ENCODE assay signal across 35 cellular contexts in the genomic region with DNA sequence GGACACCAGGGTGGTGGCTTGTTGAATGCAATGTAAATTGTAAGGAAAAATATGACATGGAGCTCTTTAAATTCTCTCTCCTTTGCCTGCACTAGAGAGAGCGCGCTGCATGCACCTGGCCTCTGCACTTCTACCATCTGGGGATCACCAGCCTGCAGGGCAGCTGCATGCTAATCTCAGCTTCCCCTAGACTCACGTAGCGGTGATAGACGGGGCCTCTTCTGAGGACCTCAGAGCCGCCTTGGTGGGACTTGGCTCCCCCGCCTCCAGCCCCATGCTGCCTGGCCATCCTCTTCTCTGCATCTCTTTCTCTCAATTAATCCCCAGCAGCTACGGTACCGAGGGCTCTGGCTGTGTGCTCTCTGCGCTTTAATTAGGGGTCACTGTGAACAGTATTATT. TPM values are rescaled to one million over a fixed set of nuclear protein-coding genes. Genes with fewer than 3 reads are reported as not detected.
A peak's percentile ranks its signal among the peaks of the same experiment; 100 is the strongest.
DNase-seq lines count a peak whose midpoint lies in the region; ATAC-seq and TF ChIP-seq lines count a peak whose summit lies in the region.
"Had no signal": no experiment of that assay in that cellular context is flagged by ENCODE, and none has a peak within 500 bp of the region (broad histone marks: within the 10 kb centered on the region; RNA-seq: fewer than 3 reads in every experiment).

No MANE protein-coding gene starts in this region.

- H3K4me3 Mint-ChIP-seq in T-cell = no peak overlapping the region
- H3K4me3 Mint-ChIP-seq: activated CD4-positive, alpha-beta T cell treated with anti-CD3 and anti-CD28 coated beads for 36 hours; activated CD8-positive, alpha-beta T cell treated with anti-CD3 and anti-CD28 coated beads, Interleukin-2, amount 10 ng/mL, durations not matched to agents 7 days and 5 days; dendritic cell treated with granulocyte-macrophage colony-stimulating factor and Interleukin-4, amounts not matched to agents 40 ng/mL and 50 ng/mL, for 4 days; nephron progenitor cell; stimulated activated effector memory CD8-positive, alpha-beta T cell treated with anti-CD3 and anti-CD28 coated beads, Interleukin-12 subunit alpha, Interleukin-12 subunit beta, amount 100 ng/mL, for 72 hours; T-helper 1 cell treated with Interleukin-12 subunit alpha and Interleukin-12 subunit beta and Interleukin-4 antibody, amounts not matched to agents 30 μg/mL and 1 μg/mL, for 36 hours had no signal

- POLR2A ChIA-PET in T-cell (lab: Charles Lee) = no interaction called here

- H4K20me1 ChIP-seq in neural cell (ENCODE audit: insufficient read depth) = no peaks in the 10 kb centered on the region

- no peak for TF ChIP-seq EP300 in neural cell (conservative IDR thresholded peaks at IDR 0.05; ENCODE audit: poor library complexity, severe bottlenecking)

- no peak overlapping the region for H3K4me2 ChIP-seq in neural cell (ENCODE audit: low read length)
- H3K4me2 ChIP-seq: A549 had no signal

- H3K9me2 ChIP-seq in neural cell (ENCODE audit: insufficient read depth, low read length) = no peaks in the 10 kb centered on the region

- H3K27me3 ChIP-seq in neural cell (ENCODE audit: insufficient read depth, low read depth, low read length) = no peaks in the 10 kb centered on the region
- H3K27me3 ChIP-seq: right lobe of liver had no signal

- peak; percentile 29 for DNase-seq in NCI-H345 (lab: John Stamatoyannopoulos, UW)
- no peak for DNase-seq in NCI-H345 treated with DMSO at 0.1 percent for 48 hours (lab: John Stamatoyannopoulos, UW; ENCODE audit: unreplicated experiment)
- peak; percentile 42 to 77 (median 72) for DNase-seq in NCI-H1417 (lab: John Stamatoyannopoulos, UW)
- DNase-seq in NCI-H510A treated with DMSO at 0.1 percent for 48 hours (lab: John Stamatoyannopoulos, UW) = peak; percentile 63
- no peak for DNase-seq in activated T-cell treated with anti-CD3 and anti-CD28 coated beads, Interleukin-2, amount 50 U/mL, for 1 hour
- DNase-seq in NCI-H1436 (lab: John Stamatoyannopoulos, UW) = no peak
- DNase-seq in T-cell = no peak
- DNase-seq: activated CD4-positive, alpha-beta T cell treated with anti-CD3 and anti-CD28 coated beads for 36 hours; activated CD8-positive, alpha-beta T cell treated with anti-CD3 and anti-CD28 coated beads, Interleukin-2, amount 10 ng/mL, durations not matched to agents 7 days and 5 days; activated gamma-delta T cell; AML-193; central memory CD4-positive, alpha-beta T cell; esophagus squamous epithelium; foreskin melanocyte; hippocampal formation; KBM-7; left cardiac atrium; MM.1S; NCI-H146; NCI-H446; nephron progenitor cell; posterior cingulate gyrus; right lobe of liver; stimulated activated CD4-positive, alpha-beta T cell treated with anti-CD3 and anti-CD28 coated beads, Interleukin-4, amount 100 ng/mL, for 24 hours; trophoblast cell had no signal

- no peak overlapping the region for H3K4me3 ChIP-seq in neural cell (ENCODE audit: low read length)
- H3K4me3 ChIP-seq: A549, esophagus squamous epithelium, GM12878, right lobe of liver, SJSA1 had no signal

- H3K9me3 ChIP-seq in neural cell (ENCODE audit: low read length) = no peaks in the 10 kb centered on the region
- H3K9me3 ChIP-seq: A549, esophagus squamous epithelium, right lobe of liver, SJSA1 had no signal

- TF ChIP-seq CTCF in neural cell (IDR thresholded peaks at IDR 0.05; ENCODE audit: poor library complexity, severe bottlenecking) = no peak

- H2AFZ ChIP-seq in neural cell (ENCODE audit: low read depth, low read length) = no peak overlapping the region

- H3K36me3 Mint-ChIP-seq in T-cell = no peaks in the 10 kb centered on the region
- H3K36me3 Mint-ChIP-seq: stimulated activated effector memory CD8-positive, alpha-beta T cell treated with anti-CD3 and anti-CD28 coated beads, Interleukin-12 subunit alpha, Interleukin-12 subunit beta, amount 100 ng/mL, for 72 hours had no signal

- CTCF ChIA-PET in T-cell (lab: Charles Lee) = no interaction called here

- H3K9me3 Mint-ChIP-seq in T-cell = no peaks in the 10 kb centered on the region
- H3K9me3 Mint-ChIP-seq: dendritic cell treated with granulocyte-macrophage colony-stimulating factor and Interleukin-4, amounts not matched to agents 40 ng/mL and 50 ng/mL, for 4 days; stimulated activated effector memory CD8-positive, alpha-beta T cell treated with anti-CD3 and anti-CD28 coated beads, Interleukin-12 subunit alpha, Interleukin-12 subunit beta, amount 100 ng/mL, for 72 hours; T-helper 1 cell treated with Interleukin-12 subunit alpha and Interleukin-12 subunit beta and Interleukin-4 antibody, amounts not matched to agents 30 μg/mL and 1 μg/mL, for 36 hours had no signal

- H3K36me3 ChIP-seq in neural cell (ENCODE audit: insufficient read depth, low read length) = no peaks in the 10 kb centered on the region
- H3K36me3 ChIP-seq: esophagus squamous epithelium, right lobe of liver, SJSA1 had no signal

- no peak overlapping the region for H3K27ac ChIP-seq in neural cell (ENCODE audit: low read length)
- H3K27ac ChIP-seq: A549, esophagus squamous epithelium, right lobe of liver, SJSA1 had no signal

- H3K79me2 ChIP-seq in neural cell (replicated peaks; ENCODE audit: insufficient read depth, low read length) = no peaks in the 10 kb centered on the region

- H3K4me1 Mint-ChIP-seq in T-cell = no peaks in the 10 kb centered on the region
- H3K4me1 Mint-ChIP-seq: activated CD4-positive, alpha-beta T cell treated with anti-CD3 and anti-CD28 coated beads for 36 hours; stimulated activated effector memory CD8-positive, alpha-beta T cell treated with anti-CD3 and anti-CD28 coated beads, Interleukin-12 subunit alpha, Interleukin-12 subunit beta, amount 100 ng/mL, for 72 hours had no signal

- ATAC-seq in T-cell (replicated peaks in 1 of 4) = no peak
- ATAC-seq: A549; activated CD4-positive, alpha-beta T cell treated with anti-CD3 and anti-CD28 coated beads for 36 hours; activated CD8-positive, alpha-beta T cell treated with anti-CD3 and anti-CD28 coated beads, Interleukin-2, amount 10 ng/mL, durations not matched to agents 7 days and 5 days; GM12878; left cardiac atrium; right lobe of liver; stimulated activated effector memory CD8-positive, alpha-beta T cell treated with anti-CD3 and anti-CD28 coated beads, Interleukin-12 subunit alpha, Interleukin-12 subunit beta, amount 100 ng/mL, for 72 hours had no signal

- TF ChIP-seq RAD21 in neural cell (conservative IDR thresholded peaks at IDR 0.05) = no peak

- H3F3A ChIP-seq in neural cell (ENCODE audit: insufficient read depth, low read length, poor library complexity, severe bottlenecking) = no peaks in the 10 kb centered on the region

- H3K9ac ChIP-seq in neural cell (ENCODE audit: low read length) = no peak overlapping the region

- H3K27me3 Mint-ChIP-seq in T-cell = peaks cover 14 to 22% of the 10 kb centered on the region in 2 donors

- H3K27ac Mint-ChIP-seq in T-cell = no peak overlapping the region
- H3K27ac Mint-ChIP-seq: activated CD4-positive, alpha-beta T cell treated with anti-CD3 and anti-CD28 coated beads for 36 hours; activated CD8-positive, alpha-beta T cell treated with anti-CD3 and anti-CD28 coated beads, Interleukin-2, amount 10 ng/mL, durations not matched to agents 7 days and 5 days; dendritic cell treated with granulocyte-macrophage colony-stimulating factor and Interleukin-4, amounts not matched to agents 40 ng/mL and 50 ng/mL, for 4 days; nephron progenitor cell; stimulated activated effector memory CD8-positive, alpha-beta T cell treated with anti-CD3 and anti-CD28 coated beads, Interleukin-12 subunit alpha, Interleukin-12 subunit beta, amount 100 ng/mL, for 72 hours; T-helper 1 cell treated with Interleukin-12 subunit alpha and Interleukin-12 subunit beta and Interleukin-4 antibody, amounts not matched to agents 30 μg/mL and 1 μg/mL, for 36 hours had no signal

TF ChIP-seq in neural cell, 6 proteins besides CTCF, POLR2A, EP300 and RAD21:
- TF ChIP-seq MXI1 (conservative IDR thresholded peaks at IDR 0.05; ENCODE audit: poor library complexity, severe bottlenecking) = no peak
- peak; percentile 16 for TF ChIP-seq POLR2AphosphoS5 (IDR thresholded peaks at IDR 0.05)
TF ChIP-seq in neural cell: peak in this region for 1.

RNA-seq across cellular contexts. Expression of a gene that starts 52.7 kb away (rescaled TPM):
- not detected in 2 replicates for polyA plus RNA-seq in neural cell
- polyA minus RNA-seq in neural cell = not detected in 2 replicates
- total RNA-seq in T-cell = not detected
- total RNA-seq: activated CD4-positive, alpha-beta T cell treated with anti-CD3 and anti-CD28 coated beads for 36 hours; activated CD8-positive, alpha-beta T cell treated with anti-CD3 and anti-CD28 coated beads, Interleukin-2, amount 10 ng/mL, durations not matched to agents 7 days and 5 days; GM12878; left cardiac atrium; lung microvascular endothelial cell; mucosa of gallbladder; right lobe of liver; SJSA1; subcutaneous adipose tissue had no signal
- polyA plus RNA-seq: GM12878 had no signal

Comparison
In these comparisons a context has a peak if more than half of its experiments do, and no peak if none do; other contexts are left out.
1. DNase-seq: peak in NCI-H345 (single experiment), NCI-H1417 (3 of 3) and NCI-H510A treated with DMSO at 0.1 percent for 48 hours (single experiment); none in NCI-H345 treated with DMSO at 0.1 percent for 48 hours (single experiment), activated T-cell treated with anti-CD3 and anti-CD28 coated beads, Interleukin-2, amount 50 U/mL, for 1 hour (single experiment), NCI-H1436 (single experiment) and T-cell (0 of 34).